Comparison of ENCODE assay signal across 32 cellular contexts in genomic region chr11:96483550-96483949, GRCh38.
"Had no signal": no experiment of that assay in that cellular context is flagged by ENCODE, and none has a peak within 500 bp of the region (broad histone marks: within the 10 kb centered on the region; RNA-seq: fewer than 3 reads in every experiment).

No MANE protein-coding gene starts in this region.

- H3K9me3 ChIP-seq: gastroesophageal sphincter, mucosa of descending colon, prostate gland, right atrium auricular region, stomach, tibial artery, upper lobe of left lung had no signal

- H3K27me3 ChIP-seq: foreskin keratinocyte, gastroesophageal sphincter, right atrium auricular region, stomach, upper lobe of left lung had no signal

- H3K27ac ChIP-seq: dorsolateral prefrontal cortex, epithelial cell of prostate, foreskin keratinocyte, gastroesophageal sphincter, prostate gland, right atrium auricular region, stomach, tibial artery, upper lobe of left lung had no signal

- DNase-seq: dorsolateral prefrontal cortex; effector CD4-positive, alpha-beta T cell; foreskin keratinocyte; glutamatergic neuron; hypothalamus; immature natural killer cell; islet precursor cell; kidney glomerular epithelial cell; left colon; left ventricle myocardium superior; mucosa of descending colon; naive B cell; nucleus accumbens; stimulated activated CD4-positive, alpha-beta T cell treated with anti-CD3 and anti-CD28 coated beads, Interleukin-12 subunit alpha, Interleukin-12 subunit beta, amount 100 ng/mL, for 4 hours; stimulated activated CD4-positive, alpha-beta T cell treated with anti-CD3 and anti-CD28 coated beads, Interleukin-1b, Interleukin-23, amount 100 ng/mL, for 48 hours; stimulated activated CD4-positive, alpha-beta T cell treated with anti-CD3 and anti-CD28 coated beads, Interleukin-4, amount 100 ng/mL, for 1 hour; stimulated activated naive CD4-positive, alpha-beta T cell treated with Interleukin-2 at 50 U/mL for 16 hours; stomach; tibial artery; upper lobe of left lung had no signal

- H3K4me2 ChIP-seq: smooth muscle cell had no signal

- H3K36me3 ChIP-seq: gastroesophageal sphincter, prostate gland, right atrium auricular region, stomach, tibial artery, upper lobe of left lung had no signal

- ATAC-seq: esophagus mucosa; foreskin keratinocyte; gastroesophageal sphincter; left colon; left ventricle myocardium superior; mucosa of descending colon; natural killer cell treated with Interleukin-12 subunit alpha and Interleukin-12 subunit beta and Interleukin-15 and Interleukin-18, amount 100 ng/mL, for 72 hours; sciatic nerve; stimulated activated effector memory CD8-positive, alpha-beta T cell treated with anti-CD3 and anti-CD28 coated beads, Interleukin-12 subunit alpha, Interleukin-12 subunit beta, amount 100 ng/mL, for 72 hours had no signal

- FAIRE-seq: colon, urothelium cell line had no signal

- H3K4me3 ChIP-seq: dorsolateral prefrontal cortex, gastroesophageal sphincter, lung, mucosa of descending colon, prostate gland, right atrium auricular region, smooth muscle cell, stomach, tibial artery, upper lobe of left lung had no signal
